In the genomic region with DNA sequence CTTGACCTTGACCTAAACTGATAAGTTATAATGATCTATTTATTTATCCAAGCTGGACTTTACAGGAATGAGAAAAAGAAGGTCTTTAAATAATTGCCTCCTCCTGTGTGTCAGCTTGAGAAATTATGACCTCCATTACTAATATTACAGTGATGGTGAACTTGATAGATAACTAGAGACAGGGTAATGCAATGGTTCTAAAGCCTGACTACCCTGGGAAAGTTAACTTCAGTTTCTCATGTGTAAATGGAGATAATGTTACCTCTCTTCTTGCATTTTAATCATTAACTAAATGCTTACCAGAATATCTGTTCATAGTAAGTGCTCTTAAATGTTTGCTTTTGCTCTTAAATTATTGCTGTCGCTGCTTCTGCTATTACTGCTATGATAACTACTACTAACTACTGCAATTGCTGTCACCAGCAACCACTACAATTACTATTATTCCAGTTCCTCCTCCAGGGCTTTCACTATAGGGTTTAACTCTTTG, we compare ENCODE assay signal across 20 cellular contexts.
DNase-seq lines count a peak whose midpoint lies in the region; ATAC-seq, FAIRE-seq and TF ChIP-seq lines count a peak whose summit lies in the region.
"Had no signal": no experiment of that assay in that cellular context is flagged by ENCODE, and none has a peak within 500 bp of the region (broad histone marks: within the 10 kb centered on the region; RNA-seq: fewer than 3 reads in every experiment).

No MANE protein-coding gene starts in this region.

- H3K4ac ChIP-seq in mesenchymal stem cell (ENCODE audit: low read depth in 1 of 2, low read length in 2 of 2), result no peak overlapping the region

- peak overlapping the region; percentile 16 for H3K4me2 ChIP-seq in mesenchymal stem cell (ENCODE audit: low read length, poor library complexity, severe bottlenecking)

- H3K27me3 ChIP-seq in mesenchymal stem cell (ENCODE audit: control insufficient read depth in 1 of 2, insufficient read depth in 1 of 2, low read length in 2 of 2), result no peaks in the 10 kb centered on the region
- no peaks in the 10 kb centered on the region for H3K27me3 ChIP-seq in prostate gland (replicated peaks; ENCODE audit: insufficient read depth)
- H3K27me3 ChIP-seq: upper lobe of right lung had no signal

- no peak for FAIRE-seq in H54 (lab: Jason Lieb, UNC)
- FAIRE-seq: small intestine had no signal

- H4K91ac ChIP-seq in mesenchymal stem cell (ENCODE audit: low read length), result no peak overlapping the region

- no peak for TF ChIP-seq CTCF in HEK293 (tag by site-specific recombination; IDR thresholded peaks at IDR 0.05)
- no peak for TF ChIP-seq CTCF in coronary artery (IDR thresholded peaks at IDR 0.05)
- TF ChIP-seq CTCF in prostate gland (IDR thresholded peaks at IDR 0.05), result no peak

- H3K4me1 ChIP-seq in HEK293 (ENCODE audit: control insufficient read depth, insufficient read depth, low read length) (peaks cover 12% of the 10 kb centered on the region), mesenchymal stem cell (ENCODE audit: control insufficient read depth, insufficient read depth, low read depth, low read length) (peaks cover 4% of the 10 kb centered on the region), prostate gland (replicated peaks) (no peaks in the 10 kb centered on the region)

- H3K36me3 ChIP-seq in HEK293 (ENCODE audit: control insufficient read depth in 2 of 2, insufficient read depth in 1 of 2, low read length in 2 of 2), result no peaks in the 10 kb centered on the region
- H3K36me3 ChIP-seq in mesenchymal stem cell (ENCODE audit: control insufficient read depth in 1 of 2, insufficient read depth in 2 of 2, low read depth in 1 of 2, low read length in 2 of 2), result no peaks in the 10 kb centered on the region
- no peaks in the 10 kb centered on the region for H3K36me3 ChIP-seq in prostate gland
- H3K36me3 ChIP-seq: upper lobe of right lung had no signal

- no peaks in the 10 kb centered on the region for H3K9me3 Mint-ChIP-seq in stimulated activated effector memory CD8-positive, alpha-beta T cell treated with anti-CD3 and anti-CD28 coated beads, Interleukin-12 subunit alpha, Interleukin-12 subunit beta, amount 100 ng/mL, for 72 hours
- H3K9me3 Mint-ChIP-seq: activated naive CD8-positive, alpha-beta T cell treated with anti-CD3 and anti-CD28 coated beads for 36 hours; naive B cell; stimulated activated naive CD8-positive, alpha-beta T cell treated with anti-CD3 and anti-CD28 coated beads, Interleukin-15, amount 100 ng/mL, for 72 hours had no signal

- POLR2A ChIA-PET in HEK293 (lab: Yijun Ruan, JAX), result interaction anchor here (0.9 to 1.1 kb wide), 2 partner anchors 10 to 111 kb away, joined by 3 to 4 read pairs; a partner anchor contains a TSS

- H3K27ac Mint-ChIP-seq in stimulated activated effector memory CD8-positive, alpha-beta T cell treated with anti-CD3 and anti-CD28 coated beads, Interleukin-12 subunit alpha, Interleukin-12 subunit beta, amount 100 ng/mL, for 72 hours, result peak overlapping the region; percentile 55
- H3K27ac Mint-ChIP-seq: activated naive CD8-positive, alpha-beta T cell treated with anti-CD3 and anti-CD28 coated beads for 36 hours; stimulated activated naive CD8-positive, alpha-beta T cell treated with anti-CD3 and anti-CD28 coated beads, Interleukin-15, amount 100 ng/mL, for 72 hours had no signal

- H2BK120ac ChIP-seq in mesenchymal stem cell (ENCODE audit: low read depth, low read length), result no peak overlapping the region

- CTCF ChIA-PET in HEK293 (lab: Yijun Ruan, JAX), result interaction anchor here (1.0 kb wide), 1 partner anchor 9 kb away, joined by 3 read pairs; no protein-coding TSS in a partner anchor

- no peak overlapping the region for H3K18ac ChIP-seq in mesenchymal stem cell (ENCODE audit: low read depth in 1 of 2, low read length in 2 of 2)

- no peak overlapping the region for H4K8ac ChIP-seq in mesenchymal stem cell (ENCODE audit: low read length)

- WGBS in mesenchymal stem cell, result 93% methylated on average over 1 of the region's 1 CpG
- WGBS in prostate gland, result 41% methylated on average over 1 of the region's 1 CpG

- H2BK15ac ChIP-seq in mesenchymal stem cell (ENCODE audit: low read depth, poor library complexity, severe bottlenecking), result no peak overlapping the region

- no peaks in the 10 kb centered on the region for H3K36me3 Mint-ChIP-seq in stimulated activated effector memory CD8-positive, alpha-beta T cell treated with anti-CD3 and anti-CD28 coated beads, Interleukin-12 subunit alpha, Interleukin-12 subunit beta, amount 100 ng/mL, for 72 hours

- no peak overlapping the region for H3K9ac ChIP-seq in mesenchymal stem cell (ENCODE audit: low read length)
- H3K9ac ChIP-seq: parathyroid adenoma had no signal

- H3K23ac ChIP-seq in mesenchymal stem cell (ENCODE audit: low read length in 2 of 2), result no peak overlapping the region

- DNase-seq in coronary artery (ENCODE audit: low spot score), result no peak
- no peak for DNase-seq in mesenchymal stem cell
- no peak for DNase-seq in stimulated activated effector memory CD8-positive, alpha-beta T cell treated with anti-CD3 and anti-CD28 coated beads, Interleukin-12 subunit alpha, Interleukin-12 subunit beta, amount 100 ng/mL, for 72 hours (ENCODE audit: low spot score in 2 of 2)
- no peak for DNase-seq in H54 (ENCODE audit: insufficient read length, low spot score)
- no peak for DNase-seq in NK-92 treated with Interleukin-12 subunit alpha and Interleukin-12 subunit beta, amount 100 ng/mL, for 24 hours (lab: John Stamatoyannopoulos, UW)
- DNase-seq in prostate gland (ENCODE audit: low spot score), result no peak
- no peak for DNase-seq in NCI-H2029 treated with DMSO at 0.1 percent for 48 hours (lab: John Stamatoyannopoulos, UW)
- DNase-seq: activated naive CD8-positive, alpha-beta T cell treated with anti-CD3 and anti-CD28 coated beads for 36 hours; head of caudate nucleus; naive B cell; NCI-H2081; small intestine; stimulated activated CD4-positive, alpha-beta T cell treated with anti-CD3 and anti-CD28 coated beads, Interleukin-2, amount 100 ng/mL, for 48 hours; stimulated activated naive CD8-positive, alpha-beta T cell treated with anti-CD3 and anti-CD28 coated beads, Interleukin-15, amount 100 ng/mL, for 72 hours; upper lobe of right lung had no signal

- H3K9me3 ChIP-seq in HEK293 (ENCODE audit: control insufficient read depth, insufficient read depth, low read depth, low read length), result no peaks in the 10 kb centered on the region
- H3K9me3 ChIP-seq in mesenchymal stem cell (ENCODE audit: control insufficient read depth, low read length), result no peaks in the 10 kb centered on the region
- H3K9me3 ChIP-seq in prostate gland, result no peaks in the 10 kb centered on the region
- H3K9me3 ChIP-seq: upper lobe of right lung had no signal

- intact Hi-C loops in prostate gland (cut with DNase I), result no loop called here

- ATAC-seq in stimulated activated effector memory CD8-positive, alpha-beta T cell treated with anti-CD3 and anti-CD28 coated beads, Interleukin-12 subunit alpha, Interleukin-12 subunit beta, amount 100 ng/mL, for 72 hours, result no peak
- ATAC-seq: HCT116; stimulated activated naive CD8-positive, alpha-beta T cell treated with anti-CD3 and anti-CD28 coated beads, Interleukin-15, amount 100 ng/mL, for 72 hours; upper lobe of right lung had no signal

- H2AK5ac ChIP-seq in mesenchymal stem cell (ENCODE audit: low read length, severe bottlenecking), result no peak overlapping the region

- no peak overlapping the region for H2BK5ac ChIP-seq in mesenchymal stem cell (ENCODE audit: low read depth, low read length, poor library complexity, severe bottlenecking)

- H2BK12ac ChIP-seq in mesenchymal stem cell (ENCODE audit: low read length in 2 of 2), result no peak overlapping the region

- H3K4me3 ChIP-seq in HEK293 (ENCODE audit: low read depth, low read length), result no peak overlapping the region
- peak overlapping the region; percentile 11 for H3K4me3 ChIP-seq in coronary artery
- H3K4me3 ChIP-seq in mesenchymal stem cell (ENCODE audit: insufficient read depth in 1 of 2, low read depth in 1 of 2, low read length in 2 of 2), result no peak overlapping the region
- no peak overlapping the region for H3K4me3 ChIP-seq in prostate gland
- H3K4me3 ChIP-seq: lung, upper lobe of right lung had no signal

- no peak overlapping the region for H2AFZ ChIP-seq in mesenchymal stem cell (ENCODE audit: low read depth, low read length)
- H2AFZ ChIP-seq: parathyroid adenoma had no signal

- no peak overlapping the region for H3K4me3 Mint-ChIP-seq in stimulated activated effector memory CD8-positive, alpha-beta T cell treated with anti-CD3 and anti-CD28 coated beads, Interleukin-12 subunit alpha, Interleukin-12 subunit beta, amount 100 ng/mL, for 72 hours
- H3K4me3 Mint-ChIP-seq: activated naive CD8-positive, alpha-beta T cell treated with anti-CD3 and anti-CD28 coated beads for 36 hours; naive B cell; stimulated activated naive CD8-positive, alpha-beta T cell treated with anti-CD3 and anti-CD28 coated beads, Interleukin-15, amount 100 ng/mL, for 72 hours had no signal

- peaks cover 36% of the 10 kb centered on the region for H3K4me1 Mint-ChIP-seq in stimulated activated effector memory CD8-positive, alpha-beta T cell treated with anti-CD3 and anti-CD28 coated beads, Interleukin-12 subunit alpha, Interleukin-12 subunit beta, amount 100 ng/mL, for 72 hours

- peak overlapping the region; percentile 18 for H3K27ac ChIP-seq in HEK293 (ENCODE audit: extremely low read depth, low read depth, low read length)
- peak overlapping the region in 1 of 2 donors; percentile 21 for H3K27ac ChIP-seq in coronary artery
- H3K27ac ChIP-seq in mesenchymal stem cell (ENCODE audit: low read length, poor library complexity, severe bottlenecking), result peak overlapping the region; percentile 35
- H3K27ac ChIP-seq in prostate gland, result no peak overlapping the region
- H3K27ac ChIP-seq: parathyroid adenoma, RWPE1, upper lobe of right lung had no signal

- no peak overlapping the region for H3K14ac ChIP-seq in mesenchymal stem cell (ENCODE audit: low read length in 2 of 2)

- H3K79me1 ChIP-seq in mesenchymal stem cell (replicated peaks; ENCODE audit: low read length, poor library complexity, severe bottlenecking), result peaks cover 25% of the 10 kb centered on the region

- no peak for TF ChIP-seq POLR2A in H54 (IDR thresholded peaks at IDR 0.05; ENCODE audit: low read depth, low read length)
- TF ChIP-seq POLR2A in prostate gland (IDR thresholded peaks at IDR 0.05), result no peak

TF ChIP-seq in HEK293, 187 proteins besides CTCF, POLR2A, EP300 and RAD21 (continues in another document):
- TF ChIP-seq ZNF155 (tag by site-specific recombination; IDR thresholded peaks at IDR 0.05) (no peak), ZNF626 (tag by site-specific recombination; IDR thresholded peaks at IDR 0.05) (0 out of 2 replicates have a peak, but pooled peaks have one; percentile 3), OSR2 (tag by site-specific recombination; IDR thresholded peaks at IDR 0.05) (peak; percentile 73), SP3 (tag by site-specific recombination; IDR thresholded peaks at IDR 0.05) (no peak), ZNF473 (tag by site-specific recombination; IDR thresholded peaks at IDR 0.05) (no peak)

Comparison
In these comparisons a context has a peak if more than half of its experiments do, and no peak if none do; other contexts are left out.
1. H3K27ac ChIP-seq: peak in HEK293 (single experiment) and mesenchymal stem cell (single experiment); none in prostate gland (0 of 2).